Comparison of ENCODE assay signal across 1 cellular context in genomic region chr4:150619032-150619431, GRCh38.
TF ChIP-seq lines count a peak whose summit lies in the region.

No MANE protein-coding gene starts in this region.

TF ChIP-seq in GM12878, 131 proteins besides CTCF, POLR2A, EP300 and RAD21 (continued from another document):
- TF ChIP-seq ZNF622 (IDR thresholded peaks at IDR 0.05) (no peak), CEBPZ (IDR thresholded peaks at IDR 0.05; ENCODE audit: low read depth, low read length) (no peak), JUND (IDR thresholded peaks at IDR 0.05; ENCODE audit: low read depth, low read length) (no peak), SPI1 (IDR thresholded peaks at IDR 0.05; ENCODE audit: borderline replicate concordance, insufficient read depth, low read depth, low read length) (no peak), NR2C1 (IDR thresholded peaks at IDR 0.05) (no peak), CREB1 (IDR thresholded peaks at IDR 0.05; ENCODE audit: low read depth) (no peak), MEF2B (IDR thresholded peaks at IDR 0.05; ENCODE audit: partially characterized antibody, poor library complexity, severe bottlenecking) (no peak), BACH1 (IDR thresholded peaks at IDR 0.05; ENCODE audit: borderline replicate concordance) (no peak), EGR1 (IDR thresholded peaks at IDR 0.05; ENCODE audit: borderline replicate concordance in 1 of 2, low read depth in 2 of 2, low read length in 2 of 2) (no peak), ZNF217 (IDR thresholded peaks at IDR 0.05) (no peak), CUX1 (IDR thresholded peaks at IDR 0.05; ENCODE audit: insufficient replicate concordance, low read depth, low read length) (no peak), BCL11A (IDR thresholded peaks at IDR 0.05; ENCODE audit: low read depth, low read length) (no peak), WRNIP1 (IDR thresholded peaks at IDR 0.05; ENCODE audit: borderline replicate concordance, low read depth, low read length) (no peak), HCFC1 (IDR thresholded peaks at IDR 0.05; ENCODE audit: low read length) (no peak), SUZ12 (IDR thresholded peaks at IDR 0.05; ENCODE audit: unreplicated experiment) (no peak), SUPT20H (IDR thresholded peaks at IDR 0.05; ENCODE audit: borderline replicate concordance, control insufficient read depth, low read depth, low read length) (no peak)
